In the genomic region with DNA sequence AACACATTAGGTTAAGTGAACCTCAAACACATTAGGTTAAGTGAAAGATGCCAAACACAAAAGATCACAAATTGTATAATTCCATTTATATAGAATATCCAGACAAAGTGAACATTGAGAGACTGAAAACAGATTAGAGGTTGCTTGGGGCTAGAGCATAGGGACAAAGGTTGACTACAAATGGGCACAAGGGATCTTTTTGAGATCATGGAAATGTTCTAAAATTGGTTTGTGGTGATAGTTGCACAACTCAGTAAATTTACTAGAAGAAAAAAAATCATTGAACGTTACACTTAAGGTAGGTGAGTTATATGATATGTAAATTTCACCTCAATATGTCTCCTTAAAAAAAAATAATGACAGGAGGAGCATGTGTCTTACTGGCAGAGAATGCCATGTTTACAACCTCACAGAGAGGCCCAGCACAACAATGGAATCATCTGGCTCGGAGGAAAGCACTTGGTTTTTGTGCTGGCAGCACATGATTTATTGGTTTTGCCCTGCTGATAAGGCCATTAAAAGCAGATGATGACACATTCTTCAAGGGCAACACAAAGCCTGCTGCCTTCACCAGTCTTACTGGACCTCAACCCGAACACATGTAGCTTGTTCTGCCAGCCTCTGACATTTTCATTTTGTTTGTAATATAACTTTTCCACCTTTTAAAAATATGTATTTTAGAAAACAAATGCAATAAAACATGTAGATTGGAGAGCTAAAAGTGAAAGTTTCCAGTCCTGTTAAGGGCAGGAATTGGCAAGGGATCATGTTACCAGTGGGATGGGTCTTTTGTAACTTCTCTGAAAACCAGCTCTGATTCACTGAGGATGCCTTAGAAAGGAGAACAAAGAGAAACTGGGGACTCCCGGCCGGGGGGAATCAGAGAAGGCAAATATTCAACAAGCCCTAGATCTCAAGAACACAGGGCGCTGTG, we compare ENCODE assay signal across 1 cellular context.
TF ChIP-seq lines count a peak whose summit lies in the region.

No MANE protein-coding gene starts in this region.

TF ChIP-seq in K562, 482 proteins besides CTCF, POLR2A, EP300 and RAD21 (continued from another document and continues in another):
- peak; percentile 73 for TF ChIP-seq ESRRA (IDR thresholded peaks at IDR 0.05; ENCODE audit: borderline replicate concordance, low read depth)
- TF ChIP-seq FOXA1 (IDR thresholded peaks at IDR 0.05; ENCODE audit: borderline replicate concordance), result no peak
- TF ChIP-seq HNRNPUL1 (IDR thresholded peaks at IDR 0.05; ENCODE audit: low read length), result no peak
- no peak for TF ChIP-seq HEY1 (CRISPR knock-in tag; IDR thresholded peaks at IDR 0.05; ENCODE audit: borderline replicate concordance)
- TF ChIP-seq RCOR1 (IDR thresholded peaks at IDR 0.05; ENCODE audit: borderline replicate concordance in 1 of 2, low read depth in 2 of 2, low read length in 2 of 2), result peak in 1 of 2 experiments; percentile 73; a peak in 2 of 4 replicates
- TF ChIP-seq POLR2G (IDR thresholded peaks at IDR 0.05; ENCODE audit: low read depth, low read length), result no peak
- no peak for TF ChIP-seq BACH1 (tag; IDR thresholded peaks at IDR 0.05)
- no peak for TF ChIP-seq TFAM (CRISPR knock-in tag; conservative IDR thresholded peaks at IDR 0.05)
- no peak for TF ChIP-seq TGIF2 (CRISPR knock-in tag; IDR thresholded peaks at IDR 0.05)
- no peak for TF ChIP-seq MCM3 (IDR thresholded peaks at IDR 0.05)
- no peak for TF ChIP-seq EP400 (IDR thresholded peaks at IDR 0.05)
- TF ChIP-seq ZNF780A (CRISPR knock-in tag; IDR thresholded peaks at IDR 0.05), result no peak
- no peak for TF ChIP-seq PHTF2 (CRISPR knock-in tag; IDR thresholded peaks at IDR 0.05)
- TF ChIP-seq, protein P1, sequence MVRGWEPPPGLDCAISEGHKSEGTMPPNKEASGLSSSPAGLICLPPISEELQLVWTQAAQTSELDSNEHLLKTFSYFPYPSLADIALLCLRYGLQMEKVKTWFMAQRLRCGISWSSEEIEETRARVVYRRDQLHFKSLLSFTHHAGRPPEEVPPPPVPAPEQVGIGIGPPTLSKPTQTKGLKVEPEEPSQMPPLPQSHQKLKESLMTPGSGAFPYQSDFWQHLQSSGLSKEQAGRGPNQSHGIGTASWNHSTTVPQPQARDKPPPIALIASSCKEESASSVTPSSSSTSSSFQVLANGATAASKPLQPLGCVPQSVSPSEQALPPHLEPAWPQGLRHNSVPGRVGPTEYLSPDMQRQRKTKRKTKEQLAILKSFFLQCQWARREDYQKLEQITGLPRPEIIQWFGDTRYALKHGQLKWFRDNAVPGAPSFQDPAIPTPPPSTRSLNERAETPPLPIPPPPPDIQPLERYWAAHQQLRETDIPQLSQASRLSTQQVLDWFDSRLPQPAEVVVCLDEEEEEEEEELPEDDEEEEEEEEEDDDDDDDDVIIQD (CRISPR knock-in tag; IDR thresholded peaks at IDR 0.05), result no peak
- TF ChIP-seq ZEB2 (IDR thresholded peaks at IDR 0.05), result peak; percentile 44
- TF ChIP-seq, protein P2, sequence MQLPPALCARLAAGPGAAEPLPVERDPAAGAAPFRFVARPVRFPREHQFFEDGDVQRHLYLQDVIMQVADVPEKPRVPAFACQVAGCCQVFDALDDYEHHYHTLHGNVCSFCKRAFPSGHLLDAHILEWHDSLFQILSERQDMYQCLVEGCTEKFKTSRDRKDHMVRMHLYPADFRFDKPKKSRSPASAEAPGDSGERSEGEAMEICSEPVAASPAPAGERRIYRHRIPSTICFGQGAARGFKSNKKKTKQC (CRISPR knock-in tag; IDR thresholded peaks at IDR 0.05), result no peak
- no peak for TF ChIP-seq ATF1 (CRISPR knock-in tag; IDR thresholded peaks at IDR 0.05)
- peak; percentile 43 for TF ChIP-seq ATF1 (tag; IDR thresholded peaks at IDR 0.05)
- no peak for TF ChIP-seq MEF2D (tag; conservative IDR thresholded peaks at IDR 0.05; ENCODE audit: low read depth)
- TF ChIP-seq SREBF2 (CRISPR knock-in tag; IDR thresholded peaks at IDR 0.05), result no peak
- TF ChIP-seq ZNF436 (CRISPR knock-in tag; IDR thresholded peaks at IDR 0.05), result no peak
- no peak for TF ChIP-seq DNMT1 (IDR thresholded peaks at IDR 0.05)
- TF ChIP-seq, protein P3, sequence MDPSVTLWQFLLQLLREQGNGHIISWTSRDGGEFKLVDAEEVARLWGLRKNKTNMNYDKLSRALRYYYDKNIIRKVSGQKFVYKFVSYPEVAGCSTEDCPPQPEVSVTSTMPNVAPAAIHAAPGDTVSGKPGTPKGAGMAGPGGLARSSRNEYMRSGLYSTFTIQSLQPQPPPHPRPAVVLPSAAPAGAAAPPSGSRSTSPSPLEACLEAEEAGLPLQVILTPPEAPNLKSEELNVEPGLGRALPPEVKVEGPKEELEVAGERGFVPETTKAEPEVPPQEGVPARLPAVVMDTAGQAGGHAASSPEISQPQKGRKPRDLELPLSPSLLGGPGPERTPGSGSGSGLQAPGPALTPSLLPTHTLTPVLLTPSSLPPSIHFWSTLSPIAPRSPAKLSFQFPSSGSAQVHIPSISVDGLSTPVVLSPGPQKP (CRISPR knock-in tag; IDR thresholded peaks at IDR 0.05), result no peak
- no peak for TF ChIP-seq HCFC1 (IDR thresholded peaks at IDR 0.05; ENCODE audit: low read depth, low read length)
- no peak for TF ChIP-seq MAFG (tag; conservative IDR thresholded peaks at IDR 0.05)
- TF ChIP-seq ZBTB17 (CRISPR knock-in tag; IDR thresholded peaks at IDR 0.05), result no peak
- no peak for TF ChIP-seq NCOR1 (IDR thresholded peaks at IDR 0.05)
- no peak for TF ChIP-seq ELF4 (CRISPR knock-in tag; IDR thresholded peaks at IDR 0.05)
- TF ChIP-seq SRSF7 (optimal IDR thresholded peaks at IDR 0.05; ENCODE audit: low read depth, low read length), result no peak
- TF ChIP-seq MEIS2 (IDR thresholded peaks at IDR 0.05; ENCODE audit: partially characterized antibody), result peak; percentile 99
- TF ChIP-seq ZNF12 (CRISPR knock-in tag; IDR thresholded peaks at IDR 0.05), result no peak
- no peak for TF ChIP-seq MTA3 (IDR thresholded peaks at IDR 0.05; ENCODE audit: borderline replicate concordance)
- peak; percentile 65; the same call in 1 of the 2 replicates for TF ChIP-seq ZNF584 (CRISPR knock-in tag; IDR thresholded peaks at IDR 0.05; ENCODE audit: low read depth)
- TF ChIP-seq TOE1 (IDR thresholded peaks at IDR 0.05; ENCODE audit: borderline replicate concordance), result no peak
- no peak for TF ChIP-seq TOE1 (CRISPR knock-in tag; IDR thresholded peaks at IDR 0.05; ENCODE audit: borderline replicate concordance, low read depth)
- TF ChIP-seq POU5F1 (IDR thresholded peaks at IDR 0.05; ENCODE audit: borderline replicate concordance, low read depth, low read length, partially characterized antibody), result no peak
- no peak for TF ChIP-seq TEAD2 (tag; IDR thresholded peaks at IDR 0.05)
- 0 out of 4 replicates have a peak, but pooled peaks have one; percentile 36 to 39 for TF ChIP-seq FOXK2 (conservative IDR thresholded peaks at IDR 0.05 in 1 of 2, IDR thresholded peaks at IDR 0.05 in 1 of 2; ENCODE audit: low read depth in 2 of 2)
- TF ChIP-seq NCOA2 (IDR thresholded peaks at IDR 0.05; ENCODE audit: partially characterized antibody in 2 of 2), result no peak
- TF ChIP-seq SMAD4 (CRISPR knock-in tag; conservative IDR thresholded peaks at IDR 0.05), result no peak
- TF ChIP-seq, protein P4, sequence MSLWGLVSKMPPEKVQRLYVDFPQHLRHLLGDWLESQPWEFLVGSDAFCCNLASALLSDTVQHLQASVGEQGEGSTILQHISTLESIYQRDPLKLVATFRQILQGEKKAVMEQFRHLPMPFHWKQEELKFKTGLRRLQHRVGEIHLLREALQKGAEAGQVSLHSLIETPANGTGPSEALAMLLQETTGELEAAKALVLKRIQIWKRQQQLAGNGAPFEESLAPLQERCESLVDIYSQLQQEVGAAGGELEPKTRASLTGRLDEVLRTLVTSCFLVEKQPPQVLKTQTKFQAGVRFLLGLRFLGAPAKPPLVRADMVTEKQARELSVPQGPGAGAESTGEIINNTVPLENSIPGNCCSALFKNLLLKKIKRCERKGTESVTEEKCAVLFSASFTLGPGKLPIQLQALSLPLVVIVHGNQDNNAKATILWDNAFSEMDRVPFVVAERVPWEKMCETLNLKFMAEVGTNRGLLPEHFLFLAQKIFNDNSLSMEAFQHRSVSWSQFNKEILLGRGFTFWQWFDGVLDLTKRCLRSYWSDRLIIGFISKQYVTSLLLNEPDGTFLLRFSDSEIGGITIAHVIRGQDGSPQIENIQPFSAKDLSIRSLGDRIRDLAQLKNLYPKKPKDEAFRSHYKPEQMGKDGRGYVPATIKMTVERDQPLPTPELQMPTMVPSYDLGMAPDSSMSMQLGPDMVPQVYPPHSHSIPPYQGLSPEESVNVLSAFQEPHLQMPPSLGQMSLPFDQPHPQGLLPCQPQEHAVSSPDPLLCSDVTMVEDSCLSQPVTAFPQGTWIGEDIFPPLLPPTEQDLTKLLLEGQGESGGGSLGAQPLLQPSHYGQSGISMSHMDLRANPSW (CRISPR knock-in tag; IDR thresholded peaks at IDR 0.05), result no peak
- no peak for TF ChIP-seq PTTG1 (tag; IDR thresholded peaks at IDR 0.05; ENCODE audit: low read depth)
- no peak for TF ChIP-seq JUNB (CRISPR knock-in tag; conservative IDR thresholded peaks at IDR 0.05)
- TF ChIP-seq, protein P5, sequence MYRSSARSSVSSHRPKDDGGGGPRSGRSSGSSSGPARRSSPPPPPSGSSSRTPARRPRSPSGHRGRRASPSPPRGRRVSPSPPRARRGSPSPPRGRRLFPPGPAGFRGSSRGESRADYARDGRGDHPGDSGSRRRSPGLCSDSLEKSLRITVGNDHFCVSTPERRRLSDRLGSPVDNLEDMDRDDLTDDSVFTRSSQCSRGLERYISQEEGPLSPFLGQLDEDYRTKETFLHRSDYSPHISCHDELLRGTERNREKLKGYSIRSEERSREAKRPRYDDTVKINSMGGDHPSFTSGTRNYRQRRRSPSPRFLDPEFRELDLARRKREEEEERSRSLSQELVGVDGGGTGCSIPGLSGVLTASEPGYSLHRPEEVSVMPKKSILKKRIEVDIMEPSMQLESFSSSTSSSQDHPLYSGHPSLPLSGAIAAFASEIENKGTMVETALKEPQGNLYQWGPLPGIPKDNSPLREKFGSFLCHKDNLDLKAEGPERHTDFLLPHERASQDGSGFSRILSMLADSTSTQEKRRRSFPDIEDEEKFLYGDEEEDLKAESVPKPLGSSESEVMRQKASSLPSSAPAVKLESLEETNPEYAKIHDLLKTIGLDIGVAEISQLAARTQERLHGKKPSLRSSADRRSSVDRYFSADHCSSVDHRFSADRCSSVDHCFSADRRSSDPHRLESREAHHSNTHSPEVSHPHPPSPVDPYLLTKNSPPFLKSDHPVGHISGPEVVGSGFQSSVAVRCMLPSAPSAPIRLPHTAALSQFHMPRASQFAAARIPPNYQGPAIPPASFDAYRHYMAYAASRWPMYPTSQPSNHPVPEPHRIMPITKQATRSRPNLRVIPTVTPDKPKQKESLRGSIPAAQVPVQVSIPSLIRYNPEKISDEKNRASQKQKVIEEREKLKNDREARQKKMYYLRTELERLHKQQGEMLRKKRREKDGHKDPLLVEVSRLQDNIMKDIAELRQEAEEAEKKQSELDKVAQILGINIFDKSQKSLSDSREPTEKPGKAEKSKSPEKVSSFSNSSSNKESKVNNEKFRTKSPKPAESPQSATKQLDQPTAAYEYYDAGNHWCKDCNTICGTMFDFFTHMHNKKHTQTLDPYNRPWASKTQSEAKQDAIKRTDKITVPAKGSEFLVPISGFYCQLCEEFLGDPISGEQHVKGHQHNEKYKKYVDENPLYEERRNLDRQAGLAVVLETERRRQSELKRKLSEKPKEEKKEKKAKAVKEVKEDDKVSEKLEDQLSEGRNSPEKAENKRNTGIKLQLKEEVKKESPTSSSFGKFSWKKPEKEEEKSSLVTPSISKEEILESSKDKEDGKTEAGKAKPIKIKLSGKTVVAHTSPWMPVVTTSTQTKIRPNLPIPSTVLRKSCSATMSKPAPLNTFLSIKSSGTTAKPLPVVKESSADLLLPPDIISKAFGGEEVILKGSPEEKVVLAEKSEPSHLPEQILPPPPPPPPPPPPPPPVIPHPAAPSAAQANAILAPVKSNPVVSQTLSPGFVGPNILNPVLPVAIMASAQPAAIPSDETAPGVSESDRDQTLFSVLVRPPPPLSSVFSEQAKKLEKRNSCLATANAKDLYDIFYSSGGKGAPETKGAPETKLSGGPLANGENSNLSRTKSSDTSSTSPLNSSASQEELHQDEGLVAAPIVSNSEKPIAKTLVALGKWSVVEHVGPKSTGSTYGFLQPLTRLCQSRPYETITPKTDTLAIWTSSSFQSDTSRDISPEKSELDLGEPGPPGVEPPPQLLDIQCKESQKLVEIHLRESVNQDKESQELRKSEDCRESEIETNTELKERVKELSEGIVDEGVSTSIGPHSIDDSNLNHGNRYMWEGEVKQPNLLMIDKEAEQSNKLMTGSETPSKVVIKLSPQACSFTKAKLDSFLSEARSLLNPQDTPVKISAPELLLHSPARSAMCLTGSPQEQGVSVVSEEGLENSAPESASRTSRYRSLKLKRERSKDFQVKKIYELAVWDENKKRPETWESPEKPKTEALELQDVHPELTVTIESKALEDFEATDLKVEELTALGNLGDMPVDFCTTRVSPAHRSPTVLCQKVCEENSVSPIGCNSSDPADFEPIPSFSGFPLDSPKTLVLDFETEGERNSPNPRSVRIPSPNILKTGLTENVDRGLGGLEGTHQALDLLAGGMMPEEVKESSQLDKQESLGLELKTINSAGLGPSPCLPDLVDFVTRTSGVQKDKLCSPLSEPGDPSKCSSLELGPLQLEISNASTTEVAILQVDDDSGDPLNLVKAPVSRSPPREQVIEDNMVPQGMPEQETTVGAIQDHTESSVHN (IDR thresholded peaks at IDR 0.05; ENCODE audit: borderline replicate concordance in 1 of 2, low read depth in 1 of 2), result no peak
- TF ChIP-seq KLF6 (CRISPR knock-in tag; IDR thresholded peaks at IDR 0.05; ENCODE audit: borderline replicate concordance), result no peak
- no peak for TF ChIP-seq KDM2B (CRISPR knock-in tag; IDR thresholded peaks at IDR 0.05)
- TF ChIP-seq, protein P6, sequence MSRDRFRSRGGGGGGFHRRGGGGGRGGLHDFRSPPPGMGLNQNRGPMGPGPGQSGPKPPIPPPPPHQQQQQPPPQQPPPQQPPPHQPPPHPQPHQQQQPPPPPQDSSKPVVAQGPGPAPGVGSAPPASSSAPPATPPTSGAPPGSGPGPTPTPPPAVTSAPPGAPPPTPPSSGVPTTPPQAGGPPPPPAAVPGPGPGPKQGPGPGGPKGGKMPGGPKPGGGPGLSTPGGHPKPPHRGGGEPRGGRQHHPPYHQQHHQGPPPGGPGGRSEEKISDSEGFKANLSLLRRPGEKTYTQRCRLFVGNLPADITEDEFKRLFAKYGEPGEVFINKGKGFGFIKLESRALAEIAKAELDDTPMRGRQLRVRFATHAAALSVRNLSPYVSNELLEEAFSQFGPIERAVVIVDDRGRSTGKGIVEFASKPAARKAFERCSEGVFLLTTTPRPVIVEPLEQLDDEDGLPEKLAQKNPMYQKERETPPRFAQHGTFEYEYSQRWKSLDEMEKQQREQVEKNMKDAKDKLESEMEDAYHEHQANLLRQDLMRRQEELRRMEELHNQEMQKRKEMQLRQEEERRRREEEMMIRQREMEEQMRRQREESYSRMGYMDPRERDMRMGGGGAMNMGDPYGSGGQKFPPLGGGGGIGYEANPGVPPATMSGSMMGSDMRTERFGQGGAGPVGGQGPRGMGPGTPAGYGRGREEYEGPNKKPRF (IDR thresholded peaks at IDR 0.05; ENCODE audit: low read depth, low read length), result no peak
- TF ChIP-seq SAP30 (IDR thresholded peaks at IDR 0.05; ENCODE audit: borderline replicate concordance, insufficient read depth, low read depth, low read length, poor library complexity, severe bottlenecking), result no peak
- TF ChIP-seq ZSCAN32 (CRISPR knock-in tag; IDR thresholded peaks at IDR 0.05), result no peak
- no peak for TF ChIP-seq ZNF57 (CRISPR knock-in tag; IDR thresholded peaks at IDR 0.05)
- TF ChIP-seq SOX6 (IDR thresholded peaks at IDR 0.05), result peak; percentile 91
- peak; percentile 48; the same call in 1 of the 2 replicates for TF ChIP-seq RNF2 (IDR thresholded peaks at IDR 0.05)
- TF ChIP-seq ZNF717 (CRISPR knock-in tag; IDR thresholded peaks at IDR 0.05), result no peak
- no peak for TF ChIP-seq CHD1 (IDR thresholded peaks at IDR 0.05; ENCODE audit: low read length)
- no peak for TF ChIP-seq NBN (IDR thresholded peaks at IDR 0.05; ENCODE audit: low read depth)
- TF ChIP-seq ZNF311 (CRISPR knock-in tag; IDR thresholded peaks at IDR 0.05), result no peak
- no peak for TF ChIP-seq XRCC5 (IDR thresholded peaks at IDR 0.05; ENCODE audit: low read depth, low read length)
